ENCODE assay signal across 16 cellular contexts in the genomic region with DNA sequence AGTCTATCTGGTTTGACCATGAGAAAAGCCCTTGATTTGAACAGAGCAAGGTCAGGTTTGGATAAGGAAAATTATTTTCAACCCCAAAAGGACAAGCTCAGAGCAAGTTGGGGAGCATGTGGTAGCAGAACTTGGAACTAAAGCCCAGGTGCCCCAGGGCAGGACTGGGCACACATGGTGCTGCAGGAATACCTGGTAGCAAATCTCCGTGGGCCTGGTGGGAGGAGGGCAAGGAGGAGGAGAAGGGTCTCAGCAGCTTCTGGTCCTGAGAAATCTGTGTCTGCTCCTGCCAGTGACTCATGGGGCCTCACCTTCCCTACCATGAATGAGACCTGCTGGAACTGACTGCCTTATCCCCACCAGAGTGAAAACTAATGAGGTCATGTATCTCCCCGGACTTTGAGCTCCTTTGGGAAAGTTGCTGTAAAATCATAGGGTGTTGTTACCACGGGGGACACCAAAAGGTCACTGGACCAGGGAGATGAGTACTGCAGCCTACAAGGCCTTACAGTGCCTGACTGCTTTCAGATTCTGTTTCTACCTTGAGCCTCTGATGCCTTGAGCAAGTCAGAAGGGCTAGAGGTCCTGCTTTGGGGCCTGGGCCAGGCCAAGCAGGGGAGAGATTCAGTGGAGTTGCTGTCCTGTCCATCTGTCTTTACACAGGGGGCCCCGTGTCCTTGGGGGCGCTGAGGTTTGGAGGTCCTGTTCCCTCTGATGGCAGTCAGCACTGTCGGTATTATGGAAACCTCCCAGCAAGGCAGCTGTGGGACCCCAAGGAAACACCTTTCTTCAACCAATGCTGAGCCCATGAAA.
DNase-seq lines count a peak whose midpoint lies in the region; ATAC-seq, FAIRE-seq and TF ChIP-seq lines count a peak whose summit lies in the region.
"Had no signal": no experiment of that assay in that cellular context is flagged by ENCODE, and none has a peak within 500 bp of the region (broad histone marks: within the 10 kb centered on the region; RNA-seq: fewer than 3 reads in every experiment).

No MANE protein-coding gene starts in this region.

- H3K9me2 ChIP-seq in hepatocyte (replicated peaks; ENCODE audit: insufficient read depth): no peaks in the 10 kb centered on the region

- H4K20me1 ChIP-seq in HepG2 (ENCODE audit: insufficient read depth, low read length) (no peaks in the 10 kb centered on the region), hepatocyte (ENCODE audit: insufficient read depth, poor library complexity, severe bottlenecking) (no peaks in the 10 kb centered on the region)

- peaks cover 29% of the 10 kb centered on the region for H3K27me3 Mint-ChIP-seq in progenitor cell of endocrine pancreas
- no peaks in the 10 kb centered on the region for H3K27me3 Mint-ChIP-seq in activated CD4-positive, alpha-beta memory T cell treated with anti-CD3 and anti-CD28 coated beads for 36 hours

- intact Hi-C loops in HepG2 (cut with micrococcal nuclease; ENCODE audit: unreplicated experiment): no loop called here
- intact Hi-C loops in right lobe of liver (cut with DNase I): no loop called here
- intact Hi-C loops in activated CD4-positive, alpha-beta memory T cell treated with anti-CD3 and anti-CD28 coated beads for 36 hours (cut with micrococcal nuclease): no loop called here

- no peak overlapping the region for H4K91ac ChIP-seq in neuronal stem cell (ENCODE audit: low read depth, low read length, poor library complexity)

- H3K18ac ChIP-seq in neuronal stem cell (ENCODE audit: low read length): peak overlapping the region; percentile 11

- no peak overlapping the region for H3K23ac ChIP-seq in neuronal stem cell (ENCODE audit: low read depth, low read length, poor library complexity)

- H3K9me3 ChIP-seq in HepG2 (ENCODE audit: low read length): no peaks in the 10 kb centered on the region
- H3K9me3 ChIP-seq in right lobe of liver: no peaks in the 10 kb centered on the region
- H3K9me3 ChIP-seq in hepatocyte (ENCODE audit: low read depth): no peaks in the 10 kb centered on the region
- peaks cover 0 to 2% of the 10 kb centered on the region in 2 donors for H3K9me3 ChIP-seq in neuronal stem cell (replicated peaks in 1 of 2; ENCODE audit: control insufficient read depth in 2 of 2, insufficient read depth in 1 of 2, low read depth in 1 of 2, low read length in 2 of 2)

- no peak for FAIRE-seq in HepG2 (lab: Jason Lieb, UNC)
- FAIRE-seq: GM18507 had no signal

- DNase-seq in HepG2 (ENCODE audit: low spot score): peak; percentile 38
- no peak for DNase-seq in right lobe of liver
- DNase-seq in hepatocyte (ENCODE audit: low spot score): peak; percentile 64
- no peak for DNase-seq in neuronal stem cell (ENCODE audit: low spot score)
- no peak for DNase-seq in progenitor cell of endocrine pancreas (ENCODE audit: low spot score, unreplicated experiment)
- no peak for DNase-seq in coronary artery (ENCODE audit: low spot score)
- DNase-seq in mesenteric fat pad (ENCODE audit: low spot score): no peak
- no peak for DNase-seq in activated CD4-positive, alpha-beta memory T cell treated with anti-CD3 and anti-CD28 coated beads for 36 hours
- DNase-seq: ACHN; C1 segment of cervical spinal cord; Calu3; CD4-positive, alpha-beta T cell; DMS 273 treated with DMSO at 0.1 percent for 48 hours; GM23248; H7 had no signal

- H3K4me2 ChIP-seq in HepG2 (ENCODE audit: low read depth, low read length) (no peak overlapping the region), hepatocyte (no peak overlapping the region), neuronal stem cell (ENCODE audit: insufficient read depth, low read length, poor library complexity, severe bottlenecking) (no peak overlapping the region)

- no peaks in the 10 kb centered on the region for H3K36me3 Mint-ChIP-seq in progenitor cell of endocrine pancreas (ENCODE audit: insufficient read depth)
- H3K36me3 Mint-ChIP-seq in activated CD4-positive, alpha-beta memory T cell treated with anti-CD3 and anti-CD28 coated beads for 36 hours: no peaks in the 10 kb centered on the region

- no peak for TF ChIP-seq EP300 in HepG2 (IDR thresholded peaks at IDR 0.05; ENCODE audit: low read depth in 2 of 2, low read length in 2 of 2)
- TF ChIP-seq EP300 in HepG2 (CRISPR knock-in tag; IDR thresholded peaks at IDR 0.05; ENCODE audit: borderline replicate concordance): no peak

- in situ Hi-C loops in HepG2 (cut with HindIII; ENCODE audit: extremely low pct_ligation_motif_present, low pct_unique_long_range_greater_than_20kb): no loop called here

- POLR2A ChIA-PET in HepG2 (lab: Yijun Ruan, JAX): no interaction called here
- POLR2A ChIA-PET in activated CD4-positive, alpha-beta memory T cell treated with anti-CD3 and anti-CD28 coated beads for 36 hours (lab: Charles Lee): no interaction called here

- no peak overlapping the region for H2BK120ac ChIP-seq in neuronal stem cell (ENCODE audit: low read depth, low read length)

- H2BK12ac ChIP-seq in neuronal stem cell (ENCODE audit: low read length): no peak overlapping the region

- no peak for TF ChIP-seq POLR2A in HepG2 (IDR thresholded peaks at IDR 0.05; ENCODE audit: insufficient read depth in 1 of 2, low read depth in 2 of 2, low read length in 2 of 2)
- no peak for TF ChIP-seq POLR2A in right lobe of liver (IDR thresholded peaks at IDR 0.05)

- ATAC-seq in HepG2 (peak; percentile 81), right lobe of liver (no peak)

- no peak overlapping the region for H2BK5ac ChIP-seq in neuronal stem cell (ENCODE audit: low read length)

- no peaks in the 10 kb centered on the region for H3K79me1 ChIP-seq in neuronal stem cell (ENCODE audit: low read depth, low read length)

- H3K79me2 ChIP-seq in HepG2 (ENCODE audit: insufficient read depth, low read length) (no peaks in the 10 kb centered on the region), hepatocyte (no peaks in the 10 kb centered on the region)

- WGBS in HepG2 (ENCODE audit: low lambda C conversion rate): 27% methylated on average over 5 of the region's 6 CpGs
- WGBS in right lobe of liver (ENCODE audit: insufficient coverage, low coverage, low lambda C conversion rate, missing lambda C conversion rate): 57% methylated on average over 5 of the region's 6 CpGs
- WGBS in hepatocyte (ENCODE audit: low lambda C conversion rate, missing lambda C conversion rate): 75% methylated on average over 6 of the region's 6 CpGs
- WGBS in neuronal stem cell (ENCODE audit: extremely low coverage in 2 of 2, insufficient read length in 2 of 2, insufficient replicate concordance in 1 of 2), 2 donors: no CpG with 5 or more reads among the region's 6 CpGs

- H2BK15ac ChIP-seq in neuronal stem cell (ENCODE audit: low read length): no peak overlapping the region

- H3K27ac Mint-ChIP-seq in progenitor cell of endocrine pancreas: no peak overlapping the region
- H3K27ac Mint-ChIP-seq in activated CD4-positive, alpha-beta memory T cell treated with anti-CD3 and anti-CD28 coated beads for 36 hours: no peak overlapping the region
- H3K27ac Mint-ChIP-seq: CD4-positive, alpha-beta T cell had no signal

- H4K8ac ChIP-seq in neuronal stem cell (ENCODE audit: low read depth, low read length): no peak overlapping the region

- no TSS peak for BruUV-seq in HepG2 (replicated peaks; lab: Mats Ljungman, UMichigan)

- H2AFZ ChIP-seq in HepG2 (ENCODE audit: low read length): no peak overlapping the region
- H2AFZ ChIP-seq in hepatocyte: no peak overlapping the region
- H2AFZ ChIP-seq in neuronal stem cell (ENCODE audit: low read length): no peak overlapping the region
- H2AFZ ChIP-seq: GM23248 had no signal

- H3K9ac ChIP-seq in HepG2 (ENCODE audit: insufficient read depth, low read depth, low read length): no peak overlapping the region
- no peak overlapping the region for H3K9ac ChIP-seq in neuronal stem cell (ENCODE audit: low read depth, low read length, poor library complexity)
- H3K9ac ChIP-seq: GM23248 had no signal

- H3K4me1 ChIP-seq in HepG2 (ENCODE audit: insufficient read depth, low read length) (no peaks in the 10 kb centered on the region; the same call in 1 of the 2 replicates), right lobe of liver (no peaks in the 10 kb centered on the region), hepatocyte (ENCODE audit: insufficient read depth) (peaks cover 2% of the 10 kb centered on the region), neuronal stem cell (ENCODE audit: control insufficient read depth in 2 of 2, insufficient read depth in 1 of 2, low read depth in 1 of 2, low read length in 2 of 2) (peaks cover 10 to 11% of the 10 kb centered on the region in 2 donors)

- H3K36me3 ChIP-seq in HepG2 (replicated peaks in 1 of 2; ENCODE audit: control insufficient read depth in 1 of 2, insufficient read depth in 2 of 2, low read length in 2 of 2) (no peaks in the 10 kb centered on the region), right lobe of liver (no peaks in the 10 kb centered on the region), hepatocyte (replicated peaks; ENCODE audit: insufficient read depth, low read depth) (no peaks in the 10 kb centered on the region), neuronal stem cell (replicated peaks in 1 of 2; ENCODE audit: control insufficient read depth in 2 of 2, insufficient read depth in 2 of 2, low read length in 2 of 2) (no peaks in the 10 kb centered on the region)

- no peak overlapping the region for H3K27ac ChIP-seq in HepG2 (ENCODE audit: extremely low read length, insufficient read depth, low read length)
- H3K27ac ChIP-seq in right lobe of liver: no peak overlapping the region
- peak overlapping the region; percentile 43 for H3K27ac ChIP-seq in hepatocyte
- no peak overlapping the region for H3K27ac ChIP-seq in neuronal stem cell (replicated peaks; ENCODE audit: low read length)
- no peak overlapping the region for H3K27ac ChIP-seq in coronary artery
- H3K27ac ChIP-seq: GM23248 had no signal

- no peak overlapping the region for H3K4me3 ChIP-seq in HepG2 (replicated peaks in 1 of 3; ENCODE audit: insufficient read depth in 1 of 3, low read depth in 2 of 3, low read length in 3 of 3)
- no peak overlapping the region for H3K4me3 ChIP-seq in right lobe of liver
- no peak overlapping the region for H3K4me3 ChIP-seq in hepatocyte
- H3K4me3 ChIP-seq in neuronal stem cell (ENCODE audit: low read length in 2 of 2): no peak overlapping the region
- no peak overlapping the region for H3K4me3 ChIP-seq in coronary artery
- H3K4me3 ChIP-seq: GM23248 had no signal

- no peak overlapping the region for H2AK5ac ChIP-seq in neuronal stem cell (ENCODE audit: low read depth, low read length)

- CTCF ChIA-PET in HepG2 (lab: Yijun Ruan, JAX; ENCODE audit: low intra/inter-chr PET ratio, low total read pairs): no interaction called here
- CTCF ChIA-PET in activated CD4-positive, alpha-beta memory T cell treated with anti-CD3 and anti-CD28 coated beads for 36 hours (lab: Charles Lee): no interaction called here

- no peak overlapping the region for H3K14ac ChIP-seq in neuronal stem cell (ENCODE audit: low read length)

- H3K27me3 ChIP-seq in HepG2 (ENCODE audit: control insufficient read depth in 1 of 2, insufficient read depth in 2 of 2, low read length in 2 of 2): peaks cover 0 to 7% of the 10 kb centered on the region in 2 experiments; a peak in 1 of 5 replicates
- H3K27me3 ChIP-seq in right lobe of liver: no peaks in the 10 kb centered on the region
- no peaks in the 10 kb centered on the region for H3K27me3 ChIP-seq in hepatocyte
- no peaks in the 10 kb centered on the region for H3K27me3 ChIP-seq in neuronal stem cell (ENCODE audit: control insufficient read depth in 3 of 3, insufficient read depth in 3 of 3, low read depth in 1 of 3, low read length in 3 of 3)

- H3K4me3 Mint-ChIP-seq in progenitor cell of endocrine pancreas (ENCODE audit: low read depth): no peak overlapping the region
- no peak overlapping the region for H3K4me3 Mint-ChIP-seq in activated CD4-positive, alpha-beta memory T cell treated with anti-CD3 and anti-CD28 coated beads for 36 hours
- H3K4me3 Mint-ChIP-seq: CD4-positive, alpha-beta T cell had no signal

- H3K4ac ChIP-seq in neuronal stem cell (ENCODE audit: low read length): no peak overlapping the region

- TF ChIP-seq CTCF in HepG2 (CRISPR knock-in tag; IDR thresholded peaks at IDR 0.05) (no peak), right lobe of liver (IDR thresholded peaks at IDR 0.05) (no peak), hepatocyte (IDR thresholded peaks at IDR 0.05; ENCODE audit: poor library complexity) (no peak), progenitor cell of endocrine pancreas (IDR thresholded peaks at IDR 0.05; ENCODE audit: unreplicated experiment) (no peak), coronary artery (IDR thresholded peaks at IDR 0.05) (no peak)

- no peaks in the 10 kb centered on the region for H3K9me3 Mint-ChIP-seq in progenitor cell of endocrine pancreas (ENCODE audit: low read depth)
- H3K9me3 Mint-ChIP-seq in activated CD4-positive, alpha-beta memory T cell treated with anti-CD3 and anti-CD28 coated beads for 36 hours: no peaks in the 10 kb centered on the region
- H3K9me3 Mint-ChIP-seq: CD4-positive, alpha-beta T cell had no signal

- H3K4me1 Mint-ChIP-seq in progenitor cell of endocrine pancreas (ENCODE audit: low read depth): peaks cover 11% of the 10 kb centered on the region
- H3K4me1 Mint-ChIP-seq in activated CD4-positive, alpha-beta memory T cell treated with anti-CD3 and anti-CD28 coated beads for 36 hours (ENCODE audit: low read depth): no peaks in the 10 kb centered on the region

- TF ChIP-seq RAD21 in HepG2 (CRISPR knock-in tag; IDR thresholded peaks at IDR 0.05): no peak

Comparison
In these comparisons a context has a peak if more than half of its experiments do, and no peak if none do; other contexts are left out.
1. DNase-seq: peak in HepG2 (single experiment) and hepatocyte (single experiment); none in right lobe of liver (0 of 3), neuronal stem cell (single experiment), progenitor cell of endocrine pancreas (single experiment), coronary artery (single experiment), mesenteric fat pad (single experiment) and activated CD4-positive, alpha-beta memory T cell treated with anti-CD3 and anti-CD28 coated beads for 36 hours (single experiment).